In the genomic region with DNA sequence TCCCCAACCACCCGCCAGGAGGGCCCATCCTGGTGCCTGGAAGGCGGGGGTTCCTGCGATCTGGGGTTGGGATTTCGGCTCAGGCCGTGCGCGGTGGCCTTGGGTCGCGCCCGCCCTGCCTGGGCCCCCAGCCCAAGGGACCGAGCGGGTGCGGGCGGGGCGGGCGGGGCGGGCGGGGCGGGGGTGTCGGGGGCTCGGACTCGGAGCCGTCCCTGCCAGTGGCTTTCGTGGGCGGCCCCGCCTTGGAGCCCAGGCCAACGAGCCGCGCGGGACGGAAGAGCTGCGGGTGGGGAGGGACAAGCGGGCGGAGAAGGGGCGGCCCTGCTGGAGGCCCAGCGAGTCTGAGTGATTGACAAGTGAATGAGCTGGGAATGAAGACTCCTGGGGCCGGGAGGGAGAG, we compare ENCODE assay signal across 8 cellular contexts. TPM values are rescaled to one million over a fixed set of nuclear protein-coding genes. Genes with fewer than 3 reads are reported as not detected.
"Had no signal": no experiment of that assay in that cellular context is flagged by ENCODE, and none has a peak within 500 bp of the region (broad histone marks: within the 10 kb centered on the region; RNA-seq: fewer than 3 reads in every experiment).

No MANE protein-coding gene starts in this region.

- H3K36me3 Mint-ChIP-seq: IgD-negative memory B cell had no signal

- H3K4me3 ChIP-seq: GM23338 had no signal

- DNase-seq: H9, HCEC 1CT had no signal

- ATAC-seq: GM23338, HepG2 had no signal

- H3K4me3 Mint-ChIP-seq: GM23338, H9, IgD-negative memory B cell had no signal

- H3K27me3 Mint-ChIP-seq: IgD-negative memory B cell had no signal

- H3K27ac Mint-ChIP-seq: GM23338, H9, IgD-negative memory B cell had no signal

- H3K4me1 Mint-ChIP-seq: GM23338, H9, IgD-negative memory B cell had no signal

- H3K27ac ChIP-seq: HL-60 had no signal

RNA-seq across cellular contexts. Expression of a gene that starts 24.6 kb away (rescaled TPM):
- total RNA-seq: GM23338, H1, H9, HepG2, HT1080 had no signal
- polyA plus RNA-seq: GM23338, H1, HepG2, IgD-negative memory B cell had no signal
